Comparison of ENCODE assay signal across 7 cellular contexts in genomic region chr19:23758187-23759074, GRCh38. TPM values are rescaled to one million over a fixed set of nuclear protein-coding genes. Genes with fewer than 3 reads are reported as not detected.
DNase-seq lines count a peak whose midpoint lies in the region; ATAC-seq and TF ChIP-seq lines count a peak whose summit lies in the region.

Gene ZNF681, minus strand, starts transcription at chr19:23758891. Its CDS starts 142 bp downstream, at chr19:23758749.

- TF ChIP-seq POLR2A in GM15510 (IDR thresholded peaks at IDR 0.05; ENCODE audit: borderline replicate concordance, extremely low read depth, insufficient read length) = peak; percentile 55
- no peak for TF ChIP-seq POLR2A in right lobe of liver (IDR thresholded peaks at IDR 0.05)

- intact Hi-C loops in right lobe of liver (cut with DNase I) = no loop called here

- no peaks in the 10 kb centered on the region for H3K9me3 ChIP-seq in right lobe of liver

- WGBS in right lobe of liver (ENCODE audit: insufficient coverage, low coverage, low lambda C conversion rate, missing lambda C conversion rate) = 9% methylated on average over 22 of the region's 44 CpGs

- no peaks in the 10 kb centered on the region for H3K27me3 ChIP-seq in right lobe of liver

- H3K27ac ChIP-seq in right lobe of liver = peak within 1 kb of the TSS in 2 of 3 donors; percentile 25 to 54

- no peak for TF ChIP-seq CTCF in right lobe of liver (IDR thresholded peaks at IDR 0.05)

- DNase-seq in NCI-H2081 treated with DMSO at 0.1 percent for 48 hours (lab: John Stamatoyannopoulos, UW) = peak; percentile 47
- peak; percentile 91 for DNase-seq in activated CD4-positive, alpha-beta T cell treated with anti-CD3 and anti-CD28 coated beads for 48 hours
- DNase-seq in dermis blood vessel endothelial cell = peak; percentile 90
- peak; percentile 62 to 77 (median 76) for DNase-seq in right lobe of liver
- peak; percentile 81 for DNase-seq in stimulated activated CD4-positive, alpha-beta T cell treated with anti-CD3 and anti-CD28 coated beads, Interleukin-4, amount 100 ng/mL, for 1 hour

- H3K4me1 ChIP-seq in right lobe of liver = no peaks in the 10 kb centered on the region

- ATAC-seq in HG02852 (IDR thresholded peaks at IDR 0.05; ENCODE audit: unreplicated experiment) = peak; percentile 87
- peak; percentile 85 to 89 (median 88) for ATAC-seq in right lobe of liver

- peak within 1 kb of the TSS; percentile 51 to 57 (median 51) for H3K4me3 ChIP-seq in right lobe of liver

- H3K36me3 ChIP-seq in right lobe of liver = no peaks in the 10 kb centered on the region

RNA-seq across cellular contexts. Expression of gene ZNF681, which starts in this region (rescaled TPM):
- total RNA-seq in dermis blood vessel endothelial cell = 1.4 and 2.8 TPM in 2 replicates
- under 1 TPM; under 0.01 to 0.49 (median 0.08) TPM for total RNA-seq in right lobe of liver

Comparison
In these comparisons a context has a peak if more than half of its experiments do, and no peak if none do; other contexts are left out.
1. Peak in every context shown above with its lines: DNase-seq, ATAC-seq, H3K4me3 ChIP-seq and H3K27ac ChIP-seq.
2. Peak in DNase-seq, ATAC-seq, H3K4me3 ChIP-seq and H3K27ac ChIP-seq in right lobe of liver; RNA of the gene not detected or under 1 TPM.